ENCODE assay signal across 8 cellular contexts in genomic region chr5:173015240-173016068, GRCh38. TPM values are rescaled to one million over a fixed set of nuclear protein-coding genes. Genes with fewer than 3 reads are reported as not detected.
DNase-seq lines count a peak whose midpoint lies in the region; ATAC-seq, FAIRE-seq and TF ChIP-seq lines count a peak whose summit lies in the region.
"Not testable (repeated sequence)": the region's sequence is repeated elsewhere in the genome, so short reads cannot be mapped to it uniquely, and the experiment has no call there.

No MANE protein-coding gene starts in this region.

- not testable (repeated sequence) for DNase-seq in H9; activated CD4-positive, alpha-beta T cell treated with anti-CD3 and anti-CD28 coated beads, Interleukin-2, amount 10 ng/mL, durations not matched to agents 24 days and 14 days; effector memory CD8-positive, alpha-beta T cell; kidney; stimulated activated naive B cell treated with anti-CD40 and anti-IgM and Interleukin-4, amounts not matched to agents 10 μg/mL and 1 μg/mL and 100 μg/mL, for 72 hours; uterus
- DNase-seq in adrenal gland = peak in 2 of 7 donors; percentile 16 to 50

- not testable (repeated sequence) for H2BK5ac ChIP-seq in H9 (ENCODE audit: insufficient read length, low read length)

- H3T11ph ChIP-seq in H9 (ENCODE audit: low read length) = not testable (repeated sequence)

- H3K4me3 ChIP-seq in adrenal gland; kidney (ENCODE audit: low read length in 2 of 2); uterus: not testable (repeated sequence)
- peak overlapping the region in 1 of 2 experiments; percentile 31 for H3K4me3 ChIP-seq in neutrophil (ENCODE audit: low read depth in 1 of 2, low read length in 1 of 2)

- not testable (repeated sequence) for TF ChIP-seq POLR2A in adrenal gland (IDR thresholded peaks at IDR 0.05); uterus (IDR thresholded peaks at IDR 0.05)

- H3K27me3 ChIP-seq in H9 (ENCODE audit: insufficient read depth, low read length); adrenal gland; neutrophil; uterus: not testable (repeated sequence)

- not testable (repeated sequence) for H4K91ac ChIP-seq in H9 (ENCODE audit: insufficient read length, low read depth, low read length)

- H3K36me3 Mint-ChIP-seq in H9 (ENCODE audit: insufficient read depth in 1 of 3, low read depth in 3 of 3) = not testable (repeated sequence)
- peaks cover 18% of the 10 kb centered on the region for H3K36me3 Mint-ChIP-seq in activated CD4-positive, alpha-beta T cell treated with anti-CD3 and anti-CD28 coated beads, Interleukin-2, amount 10 ng/mL, durations not matched to agents 24 days and 14 days (ENCODE audit: low read depth)
- H3K36me3 Mint-ChIP-seq in effector memory CD8-positive, alpha-beta T cell (ENCODE audit: insufficient read depth) = peaks cover 28% of the 10 kb centered on the region
- H3K36me3 Mint-ChIP-seq in stimulated activated naive B cell treated with anti-CD40 and anti-IgM and Interleukin-4, amounts not matched to agents 10 μg/mL and 1 μg/mL and 100 μg/mL, for 72 hours = peaks cover 29 to 55% of the 10 kb centered on the region in 2 donors

- H3K9me3 ChIP-seq in H9 (ENCODE audit: control insufficient read depth, low read depth, low read length); adrenal gland (replicated peaks in 1 of 3); kidney (ENCODE audit: control insufficient read depth in 1 of 2, low read length in 2 of 2); neutrophil; uterus: not testable (repeated sequence)

- H2AFZ ChIP-seq in H9 (ENCODE audit: low read length) = not testable (repeated sequence)

- H3K4me2 ChIP-seq in H9 (ENCODE audit: insufficient read depth, insufficient read length, low read length) = not testable (repeated sequence)

- H3K4me1 ChIP-seq in H9 (ENCODE audit: insufficient read depth, low read length); uterus: not testable (repeated sequence)
- H3K4me1 ChIP-seq in adrenal gland (replicated peaks in 1 of 2) (peaks cover 37 to 49% of the 10 kb centered on the region in 2 donors), kidney (ENCODE audit: control insufficient read depth in 1 of 2, insufficient read depth in 1 of 2, low read depth in 1 of 2, low read length in 2 of 2) (peaks cover 13 to 15% of the 10 kb centered on the region in 2 donors), neutrophil (ENCODE audit: control insufficient read depth in 1 of 2, insufficient read depth in 1 of 2, low read depth in 1 of 2, low read length in 1 of 2) (peaks cover 59 to 75% of the 10 kb centered on the region in 2 experiments)

- not testable (repeated sequence) for H2BK20ac ChIP-seq in H9 (ENCODE audit: low read depth, low read length, poor library complexity, severe bottlenecking)

- not testable (repeated sequence) for H3K9ac ChIP-seq in H9 (ENCODE audit: extremely low read depth, insufficient read length, low read length)
- H3K9ac ChIP-seq in kidney (ENCODE audit: low read length in 2 of 2) = peak overlapping the region in 1 of 2 donors; percentile 17

- H3K4me3 Mint-ChIP-seq in H9; activated CD4-positive, alpha-beta T cell treated with anti-CD3 and anti-CD28 coated beads, Interleukin-2, amount 10 ng/mL, durations not matched to agents 24 days and 14 days; effector memory CD8-positive, alpha-beta T cell: not testable (repeated sequence)
- peak overlapping the region in 1 of 2 donors; percentile 17 for H3K4me3 Mint-ChIP-seq in stimulated activated naive B cell treated with anti-CD40 and anti-IgM and Interleukin-4, amounts not matched to agents 10 μg/mL and 1 μg/mL and 100 μg/mL, for 72 hours

- not testable (repeated sequence) for H3K79me2 ChIP-seq in H9 (ENCODE audit: insufficient read depth, low read length)

- not testable (repeated sequence) for H3K18ac ChIP-seq in H9 (ENCODE audit: insufficient read length, low read depth, low read length)

- FAIRE-seq in kidney (lab: Jason Lieb, UNC) = not testable (repeated sequence)

- H3K27ac Mint-ChIP-seq in H9 = peak overlapping the region; percentile 10 to 41 (median 24); a peak in 3 of 7 replicates
- peak overlapping the region; percentile 68 for H3K27ac Mint-ChIP-seq in activated CD4-positive, alpha-beta T cell treated with anti-CD3 and anti-CD28 coated beads, Interleukin-2, amount 10 ng/mL, durations not matched to agents 24 days and 14 days
- H3K27ac Mint-ChIP-seq in effector memory CD8-positive, alpha-beta T cell = peak overlapping the region; percentile 61 to 79
- H3K27ac Mint-ChIP-seq in stimulated activated naive B cell treated with anti-CD40 and anti-IgM and Interleukin-4, amounts not matched to agents 10 μg/mL and 1 μg/mL and 100 μg/mL, for 72 hours = peak overlapping the region; percentile 93

- not testable (repeated sequence) for H2AK5ac ChIP-seq in H9 (ENCODE audit: insufficient read length, low read length)

- H3K27me3 Mint-ChIP-seq in H9 (ENCODE audit: low read depth); activated CD4-positive, alpha-beta T cell treated with anti-CD3 and anti-CD28 coated beads, Interleukin-2, amount 10 ng/mL, durations not matched to agents 24 days and 14 days; effector memory CD8-positive, alpha-beta T cell; stimulated activated naive B cell treated with anti-CD40 and anti-IgM and Interleukin-4, amounts not matched to agents 10 μg/mL and 1 μg/mL and 100 μg/mL, for 72 hours: not testable (repeated sequence)

- not testable (repeated sequence) for H2BK120ac ChIP-seq in H9 (ENCODE audit: low read depth, low read length, poor library complexity, severe bottlenecking)

- not testable (repeated sequence) for H4K5ac ChIP-seq in H9 (ENCODE audit: insufficient read length, low read depth, low read length)

- not testable (repeated sequence) for H3K56ac ChIP-seq in H9 (ENCODE audit: insufficient read length, low read depth, low read length)

- H2BK12ac ChIP-seq in H9 (ENCODE audit: insufficient read length, low read depth, low read length) = not testable (repeated sequence)

- not testable (repeated sequence) for TF ChIP-seq CTCF in H9 (conservative IDR thresholded peaks at IDR 0.05); adrenal gland (IDR thresholded peaks at IDR 0.05); kidney (IDR thresholded peaks at IDR 0.05; ENCODE audit: borderline replicate concordance, extremely low read depth, insufficient read depth); neutrophil (IDR thresholded peaks at IDR 0.05); uterus (IDR thresholded peaks at IDR 0.05)

- H3K36me3 ChIP-seq in adrenal gland (replicated peaks in 1 of 2); kidney (ENCODE audit: control insufficient read depth in 1 of 2, insufficient read depth in 2 of 2, low read length in 2 of 2); neutrophil; uterus: not testable (repeated sequence)

- not testable (repeated sequence) for H3K14ac ChIP-seq in H9 (ENCODE audit: insufficient read depth, low read length)

- H4K20me1 ChIP-seq in H9 (ENCODE audit: control insufficient read depth, insufficient read depth, insufficient read length) = not testable (repeated sequence)

- H3K27ac ChIP-seq in H9 (ENCODE audit: insufficient read length, low read depth, low read length) = not testable (repeated sequence)
- H3K27ac ChIP-seq in adrenal gland = peak overlapping the region; percentile 74 to 94 (median 85)
- H3K27ac ChIP-seq in kidney (ENCODE audit: low read depth in 2 of 2, low read length in 2 of 2) = peak overlapping the region; percentile 75 to 91
- peak overlapping the region; percentile 79 for H3K27ac ChIP-seq in neutrophil
- peak overlapping the region; percentile 36 to 68 for H3K27ac ChIP-seq in uterus

- intact Hi-C loops in activated CD4-positive, alpha-beta T cell treated with anti-CD3 and anti-CD28 coated beads, Interleukin-2, amount 10 ng/mL, durations not matched to agents 24 days and 14 days (cut with micrococcal nuclease); adrenal gland (cut with DNase I); kidney (cut with DNase I); uterus (cut with DNase I; ENCODE audit: low total_unique reads): not testable (repeated sequence)

- peaks cover 18 to 20% of the 10 kb centered on the region in 2 experiments for H3K4me1 Mint-ChIP-seq in H9
- peaks cover 28% of the 10 kb centered on the region for H3K4me1 Mint-ChIP-seq in activated CD4-positive, alpha-beta T cell treated with anti-CD3 and anti-CD28 coated beads, Interleukin-2, amount 10 ng/mL, durations not matched to agents 24 days and 14 days
- peaks cover 32 to 59% of the 10 kb centered on the region in 2 donors for H3K4me1 Mint-ChIP-seq in effector memory CD8-positive, alpha-beta T cell (ENCODE audit: low read depth in 2 of 2)
- peaks cover 42 to 74% of the 10 kb centered on the region in 2 donors for H3K4me1 Mint-ChIP-seq in stimulated activated naive B cell treated with anti-CD40 and anti-IgM and Interleukin-4, amounts not matched to agents 10 μg/mL and 1 μg/mL and 100 μg/mL, for 72 hours

- H3K23me2 ChIP-seq in H9 (ENCODE audit: insufficient read length, low read depth, low read length, poor library complexity, severe bottlenecking) = not testable (repeated sequence)

- not testable (repeated sequence) for H3K9me3 Mint-ChIP-seq in H9; activated CD4-positive, alpha-beta T cell treated with anti-CD3 and anti-CD28 coated beads, Interleukin-2, amount 10 ng/mL, durations not matched to agents 24 days and 14 days; effector memory CD8-positive, alpha-beta T cell; stimulated activated naive B cell treated with anti-CD40 and anti-IgM and Interleukin-4, amounts not matched to agents 10 μg/mL and 1 μg/mL and 100 μg/mL, for 72 hours

- H3K23ac ChIP-seq in H9 (ENCODE audit: insufficient read length, low read depth, low read length) = not testable (repeated sequence)

- not testable (repeated sequence) for H2BK15ac ChIP-seq in H9 (ENCODE audit: low read depth, low read length)

- no CpG with 5 or more reads among the region's 9 CpGs for WGBS in H9 (ENCODE audit: extremely low coverage, insufficient read length, low lambda C conversion rate)
- 85 to 94% (median 90%) methylated on average over 9 of the region's 9 CpGs for WGBS in adrenal gland, 4 donors

- not testable (repeated sequence) for H3K4ac ChIP-seq in H9 (ENCODE audit: low read depth, low read length)

- not testable (repeated sequence) for ATAC-seq in effector memory CD8-positive, alpha-beta T cell (replicated peaks); stimulated activated naive B cell treated with anti-CD40 and anti-IgM and Interleukin-4, amounts not matched to agents 10 μg/mL and 1 μg/mL and 100 μg/mL, for 72 hours (replicated peaks)

- H4K8ac ChIP-seq in H9 (replicated peaks; ENCODE audit: insufficient read length, low read depth, low read length) = not testable (repeated sequence)

- H3K79me1 ChIP-seq in H9 (ENCODE audit: insufficient read depth, low read depth, low read length, poor library complexity, severe bottlenecking) = not testable (repeated sequence)

RNA-seq across cellular contexts. Expression of gene ATP6V0E1, which starts 31.9 kb away (rescaled TPM):
- 101 TPM in 2 replicates for total RNA-seq in H9 (2021)
- total RNA-seq in activated CD4-positive, alpha-beta T cell treated with anti-CD3 and anti-CD28 coated beads, Interleukin-2, amount 10 ng/mL, durations not matched to agents 24 days and 14 days = 146 and 147 TPM in 2 replicates
- 100 to 1,000 TPM; 159 to 338 (median 253) TPM for total RNA-seq in adrenal gland
- 100 to 1,000 TPM; 139 to 413 (median 201) TPM for polyA plus RNA-seq in adrenal gland
- 352 TPM for total RNA-seq in kidney
- polyA plus RNA-seq in kidney (ENCODE audit: insufficient read depth, low read depth, low replicate concordance) = 804 TPM
- 100 to 1,000 TPM in 3 of 4 donors, 10 to 100 TPM in 1; 75.6 to 159 (median 137) TPM for total RNA-seq in uterus

RNA-seq across cellular contexts. Expression of gene CREBRF, which starts 40.7 kb away (rescaled TPM):
- 2.7 and 3.0 TPM in 2 replicates for total RNA-seq in H9 (2021)
- 6.2 and 6.7 TPM in 2 replicates for total RNA-seq in activated CD4-positive, alpha-beta T cell treated with anti-CD3 and anti-CD28 coated beads, Interleukin-2, amount 10 ng/mL, durations not matched to agents 24 days and 14 days
- 10 to 100 TPM; 10.9 to 38.2 (median 31.1) TPM for total RNA-seq in adrenal gland
- 10 to 100 TPM in 1 of 3 donors, 1 to 10 TPM in 2; 5.3 to 12.3 (median 8.3) TPM for polyA plus RNA-seq in adrenal gland
- total RNA-seq in kidney = 49.7 TPM
- polyA plus RNA-seq in kidney (ENCODE audit: insufficient read depth, low read depth, low replicate concordance) = 6.1 TPM
- total RNA-seq in uterus = 10 to 100 TPM; 19.7 to 40.1 (median 35.2) TPM

RNA-seq across cellular contexts. Expression of gene RPL26L1, which starts 56.2 kb away (rescaled TPM):
- total RNA-seq in H9 (2021) = 53.6 and 57.5 TPM in 2 replicates
- total RNA-seq in activated CD4-positive, alpha-beta T cell treated with anti-CD3 and anti-CD28 coated beads, Interleukin-2, amount 10 ng/mL, durations not matched to agents 24 days and 14 days = 76.7 and 77.8 TPM in 2 replicates
- 10 to 100 TPM; 11.9 to 58.8 (median 41.6) TPM for total RNA-seq in adrenal gland
- 10 to 100 TPM; 28.5 to 94.8 (median 54.4) TPM for polyA plus RNA-seq in adrenal gland
- 30.9 TPM for total RNA-seq in kidney
- 80.7 TPM for polyA plus RNA-seq in kidney (ENCODE audit: insufficient read depth, low read depth, low replicate concordance)
- total RNA-seq in uterus = 10 to 100 TPM in 3 of 4 donors, 1 to 10 TPM in 1; 8.7 to 35.3 (median 21.1) TPM

Comparison
In these comparisons a context has a peak if more than half of its experiments do, and no peak if none do; other contexts are left out.
1. H3K27ac Mint-ChIP-seq: peak in every context shown above with its lines; median percentile 93 in stimulated activated naive B cell treated with anti-CD40 and anti-IgM and Interleukin-4, amounts not matched to agents 10 μg/mL and 1 μg/mL and 100 μg/mL, for 72 hours; 70 in effector memory CD8-positive, alpha-beta T cell; 68 in activated CD4-positive, alpha-beta T cell treated with anti-CD3 and anti-CD28 coated beads, Interleukin-2, amount 10 ng/mL, durations not matched to agents 24 days and 14 days; 24 in H9.